15 cellular contexts compared by ENCODE assay signal in genomic region chr17:13079010-13079409, GRCh38.
DNase-seq lines count a peak whose midpoint lies in the region; ATAC-seq and TF ChIP-seq lines count a peak whose summit lies in the region.
"Had no signal": no experiment of that assay in that cellular context is flagged by ENCODE, and none has a peak within 500 bp of the region (broad histone marks: within the 10 kb centered on the region; RNA-seq: fewer than 3 reads in every experiment).

No MANE protein-coding gene starts in this region.

- DNase-seq in AG08395 (ENCODE audit: low spot score) (peak; percentile 43), GM23338 (ENCODE audit: low spot score) (no peak), cerebellum (ENCODE audit: low spot score) (peak; percentile 54), iPS-NIHi7 (ENCODE audit: extremely low spot score) (peak; percentile 19), suprapubic skin (ENCODE audit: low spot score in 2 of 2) (no peak), Kasumi-1 (lab: John Stamatoyannopoulos, UW) (no peak)
- DNase-seq in activated CD4-positive, alpha-beta memory T cell treated with anti-CD3 and anti-CD28 coated beads, Interleukin-2, amount 10 ng/mL, durations not matched to agents 7 days and 5 days, result no peak
- DNase-seq: CD4-positive, alpha-beta T cell; DMS79; EL; GDM1 had no signal

- POLR2A ChIA-PET in activated CD4-positive, alpha-beta memory T cell treated with anti-CD3 and anti-CD28 coated beads, Interleukin-2, amount 10 ng/mL, durations not matched to agents 7 days and 5 days (lab: Charles Lee), result no interaction called here

- H3K36me3 ChIP-seq in GM23338 (ENCODE audit: insufficient read depth) (no peaks in the 10 kb centered on the region), suprapubic skin (no peaks in the 10 kb centered on the region)

- ATAC-seq in GM23338, result no peak
- no peak for ATAC-seq in SK-N-SH treated with all-trans-retinoic acid at 6 μM for 48 hours
- ATAC-seq: HCT116 had no signal

- no peak overlapping the region for H3K4me2 ChIP-seq in GM23338

- H3K27ac ChIP-seq in GM23338 (ENCODE audit: low read depth) (no peak overlapping the region), suprapubic skin (no peak overlapping the region)
- H3K27ac ChIP-seq: 22Rv1 had no signal

- no peaks in the 10 kb centered on the region for H3K9me3 ChIP-seq in suprapubic skin

- H3K4me1 ChIP-seq in GM23338 (ENCODE audit: insufficient read depth) (no peaks in the 10 kb centered on the region), suprapubic skin (no peaks in the 10 kb centered on the region)

- WGBS in suprapubic skin, result 50% methylated on average over 8 of the region's 8 CpGs

- no peak for TF ChIP-seq POLR2A in suprapubic skin (IDR thresholded peaks at IDR 0.05)

- H3K27me3 ChIP-seq in GM23338 (ENCODE audit: insufficient read depth), result no peaks in the 10 kb centered on the region
- H3K27me3 ChIP-seq in suprapubic skin, result no peaks in the 10 kb centered on the region

- H3K4me3 ChIP-seq in GM23338 (no peak overlapping the region), suprapubic skin (no peak overlapping the region)

- no peaks in the 10 kb centered on the region for H3K79me2 ChIP-seq in GM23338 (replicated peaks; ENCODE audit: insufficient read depth)

- TF ChIP-seq CTCF in GM23338 (conservative IDR thresholded peaks at IDR 0.05; ENCODE audit: low read depth in 2 of 2), result no peak
- no peak for TF ChIP-seq CTCF in suprapubic skin (IDR thresholded peaks at IDR 0.05)

- H3F3A ChIP-seq in GM23338 (replicated peaks; ENCODE audit: low read depth), result no peaks in the 10 kb centered on the region

- H2AFZ ChIP-seq in GM23338, result peak overlapping the region; percentile 80

- no peak overlapping the region for H3K4me3 Mint-ChIP-seq in GM23338
- no peak overlapping the region for H3K4me3 Mint-ChIP-seq in activated CD4-positive, alpha-beta memory T cell treated with anti-CD3 and anti-CD28 coated beads, Interleukin-2, amount 10 ng/mL, durations not matched to agents 7 days and 5 days
- H3K4me3 Mint-ChIP-seq: B cell; CD4-positive, alpha-beta T cell had no signal

- H3K27me3 Mint-ChIP-seq in GM23338 (ENCODE audit: insufficient read depth, low read depth, poor library complexity), result no peaks in the 10 kb centered on the region
- no peaks in the 10 kb centered on the region for H3K27me3 Mint-ChIP-seq in activated CD4-positive, alpha-beta memory T cell treated with anti-CD3 and anti-CD28 coated beads, Interleukin-2, amount 10 ng/mL, durations not matched to agents 7 days and 5 days

- CTCF ChIA-PET in activated CD4-positive, alpha-beta memory T cell treated with anti-CD3 and anti-CD28 coated beads, Interleukin-2, amount 10 ng/mL, durations not matched to agents 7 days and 5 days (lab: Charles Lee), result no interaction called here

- H3K27ac Mint-ChIP-seq in GM23338, result no peak overlapping the region
- no peak overlapping the region for H3K27ac Mint-ChIP-seq in activated CD4-positive, alpha-beta memory T cell treated with anti-CD3 and anti-CD28 coated beads, Interleukin-2, amount 10 ng/mL, durations not matched to agents 7 days and 5 days
- H3K27ac Mint-ChIP-seq: B cell; CD4-positive, alpha-beta T cell had no signal

- H3K9me3 Mint-ChIP-seq in GM23338, result peaks cover 3% of the 10 kb centered on the region; the same call in 2 of the 3 replicates
- peaks cover 9% of the 10 kb centered on the region for H3K9me3 Mint-ChIP-seq in activated CD4-positive, alpha-beta memory T cell treated with anti-CD3 and anti-CD28 coated beads, Interleukin-2, amount 10 ng/mL, durations not matched to agents 7 days and 5 days
- H3K9me3 Mint-ChIP-seq: CD4-positive, alpha-beta T cell had no signal

- H3K36me3 Mint-ChIP-seq in GM23338 (ENCODE audit: low read depth), result no peaks in the 10 kb centered on the region
- H3K36me3 Mint-ChIP-seq in activated CD4-positive, alpha-beta memory T cell treated with anti-CD3 and anti-CD28 coated beads, Interleukin-2, amount 10 ng/mL, durations not matched to agents 7 days and 5 days (ENCODE audit: low read depth), result no peaks in the 10 kb centered on the region

- H3K4me1 Mint-ChIP-seq in GM23338, result no peaks in the 10 kb centered on the region
- H3K4me1 Mint-ChIP-seq in activated CD4-positive, alpha-beta memory T cell treated with anti-CD3 and anti-CD28 coated beads, Interleukin-2, amount 10 ng/mL, durations not matched to agents 7 days and 5 days, result no peaks in the 10 kb centered on the region

- no peaks in the 10 kb centered on the region for H3K9me2 ChIP-seq in GM23338 (ENCODE audit: insufficient read depth)

- H4K20me1 ChIP-seq in GM23338 (replicated peaks; ENCODE audit: insufficient read depth), result no peaks in the 10 kb centered on the region

- TF ChIP-seq EP300 in suprapubic skin (IDR thresholded peaks at IDR 0.05), result no peak

TF ChIP-seq in GM23338, 12 proteins besides CTCF, POLR2A, EP300 and RAD21 (continues in another document):
- TF ChIP-seq STAT1 (IDR thresholded peaks at IDR 0.05; ENCODE audit: unreplicated experiment) (no peak), CREB1 (CRISPR knock-in tag; IDR thresholded peaks at IDR 0.05; ENCODE audit: low read depth) (no peak), EZH2phosphoT487 (IDR thresholded peaks at IDR 0.05; ENCODE audit: unreplicated experiment) (no peak), POLR2AphosphoS5 (IDR thresholded peaks at IDR 0.05; ENCODE audit: low read depth) (no peak), NANOG (IDR thresholded peaks at IDR 0.05; ENCODE audit: borderline replicate concordance) (no peak), JUNB (IDR thresholded peaks at IDR 0.05; ENCODE audit: unreplicated experiment) (no peak)

TF ChIP-seq in SK-N-SH treated with all-trans-retinoic acid at 6 μM for 48 hours, 23 proteins besides CTCF, POLR2A, EP300 and RAD21:
- no peak for TF ChIP-seq OSR1 (CRISPR knock-in tag; IDR thresholded peaks at IDR 0.05)
- no peak for TF ChIP-seq ESRRG (CRISPR knock-in tag; IDR thresholded peaks at IDR 0.05)
- no peak for TF ChIP-seq ZNF565 (CRISPR knock-in tag; conservative IDR thresholded peaks at IDR 0.05; ENCODE audit: low read depth)
- TF ChIP-seq ZNF70 (CRISPR knock-in tag; IDR thresholded peaks at IDR 0.05), result no peak
- no peak for TF ChIP-seq PPARA (CRISPR knock-in tag; IDR thresholded peaks at IDR 0.05; ENCODE audit: borderline replicate concordance)
TF ChIP-seq in SK-N-SH treated with all-trans-retinoic acid at 6 μM for 48 hours: peak in this region for 0.

Comparison
In these comparisons a context has a peak if more than half of its experiments do, and no peak if none do; other contexts are left out.
1. DNase-seq: peak in AG08395 (single experiment), cerebellum (single experiment) and iPS-NIHi7 (single experiment); none in GM23338 (single experiment), suprapubic skin (0 of 2), activated CD4-positive, alpha-beta memory T cell treated with anti-CD3 and anti-CD28 coated beads, Interleukin-2, amount 10 ng/mL, durations not matched to agents 7 days and 5 days (single experiment) and Kasumi-1 (0 of 2).